Comparison of ENCODE assay signal across 19 cellular contexts in the genomic region with DNA sequence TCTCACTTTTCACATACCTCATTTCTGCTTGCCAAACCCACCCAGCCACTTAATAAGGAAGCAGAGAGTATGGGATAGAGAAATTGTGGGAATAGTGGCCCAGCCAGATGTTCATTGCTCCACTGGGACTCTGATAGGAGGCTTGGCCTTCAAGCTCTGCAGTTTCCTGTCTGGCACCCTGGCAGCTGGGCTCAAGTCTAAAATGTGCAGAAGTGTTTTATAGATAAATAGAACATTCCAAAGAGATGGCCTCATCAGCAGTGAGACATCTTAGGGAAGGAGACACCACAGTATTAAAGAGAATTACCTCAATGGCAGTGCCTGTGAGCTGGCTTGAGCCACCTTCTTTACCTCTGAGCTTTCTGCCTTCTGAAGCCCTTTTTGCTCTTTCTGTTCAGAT. TPM values are rescaled to one million over a fixed set of nuclear protein-coding genes. Genes with fewer than 3 reads are reported as not detected.
DNase-seq lines count a peak whose midpoint lies in the region; ATAC-seq and TF ChIP-seq lines count a peak whose summit lies in the region.
"Had no signal": no experiment of that assay in that cellular context is flagged by ENCODE, and none has a peak within 500 bp of the region (broad histone marks: within the 10 kb centered on the region; RNA-seq: fewer than 3 reads in every experiment).

No MANE protein-coding gene starts in this region.

- H3K4me3 Mint-ChIP-seq in activated T-helper 2 cell treated with anti-CD3 and anti-CD28 coated beads, Interferon-gamma antibody, Interleukin-2, Interleukin-4, amounts not matched to agents 10 μg/mL and 5 μg/mL and 100 μg/mL, durations not matched to agents 14 hours and 24 hours and 36 hours (ENCODE audit: low read depth) = no peak overlapping the region
- no peak overlapping the region for H3K4me3 Mint-ChIP-seq in mesothelial cell of epicardium
- H3K4me3 Mint-ChIP-seq: activated B cell treated with CpG ODN at 0.5 μM for 24 hours, neural crest cell had no signal

- no peak for TF ChIP-seq CTCF in mesothelial cell of epicardium (IDR thresholded peaks at IDR 0.05; ENCODE audit: unreplicated experiment)

- peaks cover 44% of the 10 kb centered on the region for H3K36me3 Mint-ChIP-seq in activated T-helper 2 cell treated with anti-CD3 and anti-CD28 coated beads, Interferon-gamma antibody, Interleukin-2, Interleukin-4, amounts not matched to agents 10 μg/mL and 5 μg/mL and 100 μg/mL, durations not matched to agents 14 hours and 24 hours and 36 hours (ENCODE audit: low read depth)
- H3K36me3 Mint-ChIP-seq in mesothelial cell of epicardium = peaks cover 54% of the 10 kb centered on the region
- H3K36me3 Mint-ChIP-seq: activated naive CD4-positive, alpha-beta T cell treated with anti-CD3 and anti-CD28 coated beads, Interleukin-2, amount 50 U/mL, for 72 hours had no signal

- no peaks in the 10 kb centered on the region for H3K4me1 Mint-ChIP-seq in activated T-helper 2 cell treated with anti-CD3 and anti-CD28 coated beads, Interferon-gamma antibody, Interleukin-2, Interleukin-4, amounts not matched to agents 10 μg/mL and 5 μg/mL and 100 μg/mL, durations not matched to agents 14 hours and 24 hours and 36 hours (ENCODE audit: low read depth)
- H3K4me1 Mint-ChIP-seq in mesothelial cell of epicardium = no peaks in the 10 kb centered on the region
- H3K4me1 Mint-ChIP-seq: activated B cell treated with CpG ODN at 0.5 μM for 24 hours, neural crest cell had no signal

- CTCF ChIA-PET in HEK293T (lab: Yijun Ruan, JAX) = interaction anchor here (1.0 kb wide), 1 partner anchor 10 kb away, joined by 3 read pairs; no protein-coding TSS in a partner anchor

- DNase-seq in EH (ENCODE audit: low read depth) (peak; percentile 91), LoVo (ENCODE audit: low spot score) (peak; percentile 4), dermis blood vessel endothelial cell (peak; percentile 11), myocyte (ENCODE audit: low read depth) (peak; percentile 8), HEK293T (ENCODE audit: extremely low spot score) (no peak), mesothelial cell of epicardium (ENCODE audit: low spot score in 2 of 2, unreplicated experiment in 2 of 2) (no peak)
- DNase-seq in activated T-helper 2 cell treated with anti-CD3 and anti-CD28 coated beads, Interferon-gamma antibody, Interleukin-2, Interleukin-4, amounts not matched to agents 10 μg/mL and 5 μg/mL and 100 μg/mL, durations not matched to agents 14 hours and 24 hours and 36 hours (ENCODE audit: low spot score) = no peak
- DNase-seq: activated B cell treated with CpG ODN at 0.5 μM for 24 hours, colonic mucosa, COR-L47, left cardiac atrium, NCI-H1694, testis had no signal

- H3K27ac Mint-ChIP-seq in activated T-helper 2 cell treated with anti-CD3 and anti-CD28 coated beads, Interferon-gamma antibody, Interleukin-2, Interleukin-4, amounts not matched to agents 10 μg/mL and 5 μg/mL and 100 μg/mL, durations not matched to agents 14 hours and 24 hours and 36 hours = no peak overlapping the region
- no peak overlapping the region for H3K27ac Mint-ChIP-seq in mesothelial cell of epicardium
- H3K27ac Mint-ChIP-seq: activated B cell treated with CpG ODN at 0.5 μM for 24 hours had no signal

- POLR2A ChIA-PET in HEK293T (lab: Yijun Ruan, JAX) = no interaction called here

- intact Hi-C loops in activated T-helper 2 cell treated with anti-CD3 and anti-CD28 coated beads, Interferon-gamma antibody, Interleukin-2, Interleukin-4, amounts not matched to agents 10 μg/mL and 5 μg/mL and 100 μg/mL, durations not matched to agents 14 hours and 24 hours and 36 hours (cut with micrococcal nuclease) = no loop called here

- ATAC-seq in GM19397 (IDR thresholded peaks at IDR 0.05; ENCODE audit: unreplicated experiment) = no peak
- ATAC-seq: activated naive CD4-positive, alpha-beta T cell treated with anti-CD3 and anti-CD28 coated beads, Interleukin-2, amount 50 U/mL, for 72 hours; gastroesophageal sphincter; K562; sciatic nerve had no signal

- peaks cover 4% of the 10 kb centered on the region for H3K9me3 Mint-ChIP-seq in activated T-helper 2 cell treated with anti-CD3 and anti-CD28 coated beads, Interferon-gamma antibody, Interleukin-2, Interleukin-4, amounts not matched to agents 10 μg/mL and 5 μg/mL and 100 μg/mL, durations not matched to agents 14 hours and 24 hours and 36 hours
- H3K9me3 Mint-ChIP-seq in mesothelial cell of epicardium = peaks cover 21% of the 10 kb centered on the region
- H3K9me3 Mint-ChIP-seq: activated B cell treated with CpG ODN at 0.5 μM for 24 hours had no signal

- H3K27me3 Mint-ChIP-seq in activated T-helper 2 cell treated with anti-CD3 and anti-CD28 coated beads, Interferon-gamma antibody, Interleukin-2, Interleukin-4, amounts not matched to agents 10 μg/mL and 5 μg/mL and 100 μg/mL, durations not matched to agents 14 hours and 24 hours and 36 hours (ENCODE audit: low read depth) = no peaks in the 10 kb centered on the region
- H3K27me3 Mint-ChIP-seq in mesothelial cell of epicardium (ENCODE audit: low read depth) = no peaks in the 10 kb centered on the region
- H3K27me3 Mint-ChIP-seq: activated B cell treated with CpG ODN at 0.5 μM for 24 hours had no signal

TF ChIP-seq in HEK293T, 16 proteins besides CTCF, POLR2A, EP300 and RAD21:
- TF ChIP-seq HDGF (IDR thresholded peaks at IDR 0.05; ENCODE audit: borderline replicate concordance) (no peak), ZNF384 (IDR thresholded peaks at IDR 0.05) (no peak), FOXK2 (IDR thresholded peaks at IDR 0.05) (no peak), FOXA1 (IDR thresholded peaks at IDR 0.05) (no peak), LEF1 (IDR thresholded peaks at IDR 0.05; ENCODE audit: borderline replicate concordance) (no peak), BHLHE40 (IDR thresholded peaks at IDR 0.05; ENCODE audit: borderline replicate concordance) (no peak), CTBP1 (IDR thresholded peaks at IDR 0.05; ENCODE audit: borderline replicate concordance) (no peak), FOXM1 (IDR thresholded peaks at IDR 0.05; ENCODE audit: borderline replicate concordance) (no peak), L3MBTL2 (conservative IDR thresholded peaks at IDR 0.05) (no peak), NFRKB (IDR thresholded peaks at IDR 0.05) (no peak), SP1 (IDR thresholded peaks at IDR 0.05) (no peak), ARNT (IDR thresholded peaks at IDR 0.05) (no peak), TARDBP (IDR thresholded peaks at IDR 0.05) (no peak), SUZ12 (IDR thresholded peaks at IDR 0.05) (no peak), ELF4 (IDR thresholded peaks at IDR 0.05) (no peak)
- TF ChIP-seq, protein P1, sequence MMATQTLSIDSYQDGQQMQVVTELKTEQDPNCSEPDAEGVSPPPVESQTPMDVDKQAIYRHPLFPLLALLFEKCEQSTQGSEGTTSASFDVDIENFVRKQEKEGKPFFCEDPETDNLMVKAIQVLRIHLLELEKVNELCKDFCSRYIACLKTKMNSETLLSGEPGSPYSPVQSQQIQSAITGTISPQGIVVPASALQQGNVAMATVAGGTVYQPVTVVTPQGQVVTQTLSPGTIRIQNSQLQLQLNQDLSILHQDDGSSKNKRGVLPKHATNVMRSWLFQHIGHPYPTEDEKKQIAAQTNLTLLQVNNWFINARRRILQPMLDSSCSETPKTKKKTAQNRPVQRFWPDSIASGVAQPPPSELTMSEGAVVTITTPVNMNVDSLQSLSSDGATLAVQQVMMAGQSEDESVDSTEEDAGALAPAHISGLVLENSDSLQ (IDR thresholded peaks at IDR 0.05) = no peak
TF ChIP-seq in HEK293T: peak in this region for 0.

RNA-seq across cellular contexts. Expression of a gene that starts 24.7 kb away (rescaled TPM):
- 16.7 and 18.6 TPM in 2 replicates for total RNA-seq in dermis blood vessel endothelial cell
- 21.4 and 26.5 TPM in 2 replicates for total RNA-seq in myocyte
- polyA plus RNA-seq in myocyte (2012) = 40.8 TPM
- 62.1 and 66.0 TPM in 2 replicates for total RNA-seq in activated T-helper 2 cell treated with anti-CD3 and anti-CD28 coated beads, Interferon-gamma antibody, Interleukin-2, Interleukin-4, amounts not matched to agents 10 μg/mL and 5 μg/mL and 100 μg/mL, durations not matched to agents 14 hours and 24 hours and 36 hours
- total RNA-seq in mesothelial cell of epicardium = 53.6 to 58.9 TPM (median 57.3 TPM) in 3 replicates

RNA-seq across cellular contexts. Expression of a gene that starts 29.8 kb away (rescaled TPM):
- total RNA-seq in dermis blood vessel endothelial cell (22.7 and 29.8 TPM in 2 replicates), myocyte (22.2 and 27.4 TPM in 2 replicates), mesothelial cell of epicardium (15.2 to 16.5 TPM (median 15.4 TPM) in 3 replicates)
- polyA plus RNA-seq in myocyte (2012) = 22.3 TPM
- total RNA-seq in activated T-helper 2 cell treated with anti-CD3 and anti-CD28 coated beads, Interferon-gamma antibody, Interleukin-2, Interleukin-4, amounts not matched to agents 10 μg/mL and 5 μg/mL and 100 μg/mL, durations not matched to agents 14 hours and 24 hours and 36 hours = 35.5 and 35.6 TPM in 2 replicates

Comparison
In these comparisons a context has a peak if more than half of its experiments do, and no peak if none do; other contexts are left out.
1. DNase-seq: peak in EH (single experiment), LoVo (single experiment), dermis blood vessel endothelial cell (single experiment) and myocyte (single experiment); none in activated T-helper 2 cell treated with anti-CD3 and anti-CD28 coated beads, Interferon-gamma antibody, Interleukin-2, Interleukin-4, amounts not matched to agents 10 μg/mL and 5 μg/mL and 100 μg/mL, durations not matched to agents 14 hours and 24 hours and 36 hours (single experiment), HEK293T (single experiment) and mesothelial cell of epicardium (0 of 2).